In genomic region chr17:81238490-81238814, GRCh38 we compare ENCODE assay signal across 8 cellular contexts. TPM values are rescaled to one million over a fixed set of nuclear protein-coding genes. Genes with fewer than 3 reads are reported as not detected.
DNase-seq lines count a peak whose midpoint lies in the region; ATAC-seq and TF ChIP-seq lines count a peak whose summit lies in the region.

No MANE protein-coding gene starts in this region.

- peaks cover 5% of the 10 kb centered on the region for H3K27me3 Mint-ChIP-seq in HFFc6 (ENCODE audit: insufficient read depth)
- no peaks in the 10 kb centered on the region for H3K27me3 Mint-ChIP-seq in mesothelial cell of epicardium (ENCODE audit: low read depth)

- ATAC-seq in HG02623 (IDR thresholded peaks at IDR 0.05; ENCODE audit: unreplicated experiment) = no peak

- H3K4me3 Mint-ChIP-seq in HFFc6 = peak overlapping the region; percentile 88
- H3K4me3 Mint-ChIP-seq in mesothelial cell of epicardium = peak overlapping the region; percentile 83

- H3K27ac Mint-ChIP-seq in HFFc6 = no peak overlapping the region
- H3K27ac Mint-ChIP-seq in mesothelial cell of epicardium = no peak overlapping the region

- no peak overlapping the region for H3K27ac ChIP-seq in AG04450 (ENCODE audit: low read depth, low read length)

- no peaks in the 10 kb centered on the region for H3K27me3 ChIP-seq in AG04450 (ENCODE audit: control insufficient read depth, insufficient read depth, low read length)

- TF ChIP-seq CTCF in AG04450 (IDR thresholded peaks at IDR 0.05; ENCODE audit: low read depth, low read length) (no peak), HFFc6 (IDR thresholded peaks at IDR 0.05) (no peak), astrocyte of the cerebellum (IDR thresholded peaks at IDR 0.05; ENCODE audit: low read depth, low read length, missing control alignments) (no peak), mesothelial cell of epicardium (IDR thresholded peaks at IDR 0.05; ENCODE audit: unreplicated experiment) (no peak)

- H3K4me3 ChIP-seq in AG04450 (ENCODE audit: low read depth, low read length) (peak overlapping the region; percentile 93), astrocyte of the cerebellum (ENCODE audit: low read depth, low read length) (peak overlapping the region; percentile 84)

- H3K9me3 ChIP-seq in AG04450 (ENCODE audit: control insufficient read depth, insufficient read depth, low read length) = no peaks in the 10 kb centered on the region; the same call in 1 of the 2 replicates

- H3K4me1 Mint-ChIP-seq in HFFc6 (ENCODE audit: low read depth) = peaks cover 27% of the 10 kb centered on the region
- H3K4me1 Mint-ChIP-seq in mesothelial cell of epicardium = peaks cover 22% of the 10 kb centered on the region

- POLR2A ChIA-PET in AG04450 (lab: Yijun Ruan, JAX) = interaction anchor here (0.5 to 1.7 kb wide), 7 partner anchors 9 to 260 kb away, joined by 3 to 17 read pairs (median 3); partner anchors contain the start of gene CEP131

- in situ Hi-C loops in astrocyte of the cerebellum (cut with HindIII; ENCODE audit: low sequenced_read_pairs) = no loop called here

- H3K9me3 Mint-ChIP-seq in HFFc6 = no peaks in the 10 kb centered on the region
- no peaks in the 10 kb centered on the region for H3K9me3 Mint-ChIP-seq in mesothelial cell of epicardium

- CTCF ChIA-PET in AG04450 (lab: Charles Lee) = interaction anchor here (0.9 to 1.0 kb wide), 2 partner anchors 94 to 97 kb away, joined by 3 read pairs; no protein-coding TSS in a partner anchor

- DNase-seq in AG04450 (ENCODE audit: low read depth, low spot score) (no peak), HFFc6 (no peak), astrocyte of the cerebellum (ENCODE audit: low read depth) (no peak), mesothelial cell of epicardium (ENCODE audit: low spot score in 2 of 2, unreplicated experiment in 2 of 2) (no peak), GOT3 (lab: John Stamatoyannopoulos, UW) (no peak), HCEC 1CT (no peak), NCI-H748 treated with DMSO at 0.1 percent for 48 hours (lab: John Stamatoyannopoulos, UW) (no peak)

- H3K36me3 Mint-ChIP-seq in HFFc6 (ENCODE audit: low read depth) (peaks cover 4% of the 10 kb centered on the region; the same call in 1 of the 2 replicates), mesothelial cell of epicardium (peaks cover 8% of the 10 kb centered on the region)

RNA-seq across cellular contexts. Expression of gene TEPSIN, which starts 0.4 kb away (rescaled TPM):
- polyA plus RNA-seq in AG04450 (2011; rRNA removed) = 7.5 and 10.0 TPM in 2 replicates
- polyA minus RNA-seq in AG04450 (2011; rRNA and poly(A)+ RNA removed) = 8.0 and 8.2 TPM in 2 replicates
- 10 to 100 TPM; 16.2 to 22.5 (median 19.0) TPM for total RNA-seq in HFFc6 (2021; fragmentation: NEBNext Ultra II Directional; extraction: Animal tissue kit (Norgen Biotek cat#: 25700))
- 44.6 to 49.2 TPM (median 45.0 TPM) in 3 replicates for total RNA-seq in mesothelial cell of epicardium

RNA-seq across cellular contexts. Expression of gene NDUFAF8, which starts 0.7 kb away (rescaled TPM):
- 133 and 181 TPM in 2 replicates for polyA plus RNA-seq in AG04450 (2011; rRNA removed)
- 19.1 and 22.6 TPM in 2 replicates for polyA minus RNA-seq in AG04450 (2011; rRNA and poly(A)+ RNA removed)
- total RNA-seq in HFFc6 (2021; fragmentation: NEBNext Ultra II Directional; extraction: Animal tissue kit (Norgen Biotek cat#: 25700)) = 100 to 1,000 TPM in 1 of 6 experiments, 10 to 100 TPM in 5; 67.0 to 103 (median 87.9) TPM
- 46.8 to 47.6 TPM (median 47.3 TPM) in 3 replicates for total RNA-seq in mesothelial cell of epicardium

RNA-seq across cellular contexts. Expression of gene CEP131, which starts 15.7 kb away (rescaled TPM):
- polyA plus RNA-seq in AG04450 (2011; rRNA removed) = 2.2 and 3.0 TPM in 2 replicates
- 2.4 and 3.3 TPM in 2 replicates for polyA minus RNA-seq in AG04450 (2011; rRNA and poly(A)+ RNA removed)
- 10 to 100 TPM in 4 of 6 experiments, 1 to 10 TPM in 2; 8.3 to 13.2 (median 10.7) TPM for total RNA-seq in HFFc6 (2021; fragmentation: NEBNext Ultra II Directional; extraction: Animal tissue kit (Norgen Biotek cat#: 25700))
- total RNA-seq in mesothelial cell of epicardium = 26.3 to 27.6 TPM (median 27.3 TPM) in 3 replicates

RNA-seq across cellular contexts. Expression of gene SLC38A10, which starts 56.7 kb away (rescaled TPM):
- polyA plus RNA-seq in AG04450 (2011; rRNA removed) = 29.3 and 40.8 TPM in 2 replicates
- polyA minus RNA-seq in AG04450 (2011; rRNA and poly(A)+ RNA removed) = 50.3 and 59.9 TPM in 2 replicates
- 10 to 100 TPM; 71.2 to 88.3 (median 72.2) TPM for total RNA-seq in HFFc6 (2021; fragmentation: NEBNext Ultra II Directional; extraction: Animal tissue kit (Norgen Biotek cat#: 25700))
- total RNA-seq in mesothelial cell of epicardium = 96.6 to 105 TPM (median 103 TPM) in 3 replicates
